25 cellular contexts compared by ENCODE assay signal in the genomic region with DNA sequence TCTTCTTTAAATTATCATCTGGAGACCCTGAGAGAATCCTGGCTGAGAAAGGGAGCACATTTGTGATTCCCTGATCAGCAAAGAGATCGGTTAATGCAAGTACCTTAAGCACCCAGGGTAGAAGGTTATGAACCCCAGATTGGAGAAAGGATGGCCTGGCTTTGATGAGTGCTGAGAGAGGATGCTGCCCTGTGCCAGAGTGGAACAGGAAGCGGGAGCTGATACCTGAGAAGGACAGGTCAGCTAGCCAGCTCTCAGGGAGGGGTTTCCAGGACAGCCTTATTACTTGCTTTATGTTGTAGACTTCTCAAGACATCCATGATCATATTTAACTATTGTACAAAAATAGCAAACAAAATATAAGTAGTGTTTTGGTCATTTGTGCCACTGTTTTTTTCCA.
"Had no signal": no experiment of that assay in that cellular context is flagged by ENCODE, and none has a peak within 500 bp of the region (broad histone marks: within the 10 kb centered on the region; RNA-seq: fewer than 3 reads in every experiment).

No MANE protein-coding gene starts in this region.

- ATAC-seq: natural killer cell treated with Interleukin-12 subunit alpha and Interleukin-12 subunit beta and Interleukin-15 and Interleukin-18, amount 100 ng/mL, for 72 hours; pancreas; right cardiac atrium; right lobe of liver; stimulated activated effector memory CD8-positive, alpha-beta T cell treated with anti-CD3 and anti-CD28 coated beads, Interleukin-12 subunit alpha, Interleukin-12 subunit beta, amount 100 ng/mL, for 72 hours; stimulated activated naive B cell treated with anti-CD40 and anti-IgM and Interleukin-4, amounts not matched to agents 10 μg/mL and 1 μg/mL and 100 μg/mL, for 72 hours had no signal

- H3K9me3 ChIP-seq: neutrophil, pancreas, prostate gland, right lobe of liver, sigmoid colon, stomach, thoracic aorta, thyroid gland, tibial nerve, upper lobe of left lung, vagina had no signal

- H3K27me3 ChIP-seq: pancreas, right lobe of liver, sigmoid colon, stomach, thyroid gland, tibial nerve, upper lobe of left lung, vagina had no signal

- H3K27ac ChIP-seq: neutrophil, pancreas, prostate gland, right lobe of liver, sigmoid colon, stomach, thoracic aorta, thyroid gland, tibial nerve, upper lobe of left lung, vagina had no signal

- H3K4me3 ChIP-seq: pancreas, prostate gland, right lobe of liver, sigmoid colon, stomach, thoracic aorta, thyroid gland, tibial nerve, upper lobe of left lung, vagina had no signal

- H3K4me1 ChIP-seq: pancreas, prostate gland, right lobe of liver, sigmoid colon, stomach, thyroid gland, upper lobe of left lung, vagina had no signal

- DNase-seq: nephron progenitor cell; nucleus accumbens; pancreas; right cardiac atrium; right lobe of liver; sigmoid colon; small intestine; stimulated activated CD4-positive, alpha-beta T cell treated with anti-CD3 and anti-CD28 coated beads, Interleukin-15, amount 100 ng/mL, for 24 hours; stimulated activated CD4-positive, alpha-beta T cell treated with anti-CD3 and anti-CD28 coated beads, Interleukin-2, amount 100 ng/mL, for 24 hours; stimulated activated CD4-positive, alpha-beta T cell treated with anti-CD3 and anti-CD28 coated beads, Interleukin-2, amount 100 ng/mL, for 48 hours; stimulated activated CD4-positive, alpha-beta T cell treated with anti-CD3 and anti-CD28 coated beads, Interleukin-4, amount 100 ng/mL, for 24 hours; stimulated activated naive B cell treated with anti-CD40 and anti-IgM and Interleukin-4, amounts not matched to agents 10 μg/mL and 1 μg/mL and 100 μg/mL, for 72 hours; stimulated activated naive CD4-positive, alpha-beta T cell treated with Interleukin-2 at 50 U/mL for 16 hours; stomach; thyroid gland; trophoblast cell; upper lobe of left lung had no signal

- H3K36me3 ChIP-seq: neutrophil, pancreas, prostate gland, right lobe of liver, sigmoid colon, stomach, thoracic aorta, thyroid gland, tibial nerve, upper lobe of left lung, vagina had no signal

- FAIRE-seq: small intestine, urothelium cell line had no signal
